ENCODE assay signal across 13 cellular contexts in genomic region chr19:55149078-55150003, GRCh38. TPM values are rescaled to one million over a fixed set of nuclear protein-coding genes. Genes with fewer than 3 reads are reported as not detected.
DNase-seq lines count a peak whose midpoint lies in the region; ATAC-seq and TF ChIP-seq lines count a peak whose summit lies in the region.
"Had no signal": no experiment of that assay in that cellular context is flagged by ENCODE, and none has a peak within 500 bp of the region (broad histone marks: within the 10 kb centered on the region; RNA-seq: fewer than 3 reads in every experiment).

TNNT1 (minus strand) TSS chr19:55149206; CDS start chr19:55147157, 2,049 bp downstream.

- in situ Hi-C loops in GM23248 (cut with MboI): loop anchor here (10.0 to 25.0 kb wide), 2 partner anchors 265 to 488 kb away; partner anchors contain the start of genes CCDC106, ZNF580 and ZNF581

- no peak for TF ChIP-seq POLR2A in gastroesophageal sphincter (IDR thresholded peaks at IDR 0.05)

- H3F3A ChIP-seq in GM23248 (ENCODE audit: insufficient read depth): no peaks in the 10 kb centered on the region
- peaks cover 10% of the 10 kb centered on the region; the same call in 1 of the 2 replicates for H3F3A ChIP-seq in PC-9 (ENCODE audit: insufficient read depth, low read depth)

- no peaks in the 10 kb centered on the region for H3K36me3 ChIP-seq in GM23248 (ENCODE audit: low read depth)
- H3K36me3 ChIP-seq in PC-9 (ENCODE audit: low read depth): no peaks in the 10 kb centered on the region
- no peaks in the 10 kb centered on the region for H3K36me3 ChIP-seq in psoas muscle (ENCODE audit: insufficient read depth in 1 of 2, low read depth in 1 of 2)
- H3K36me3 ChIP-seq in gastroesophageal sphincter: no peaks in the 10 kb centered on the region

- TF ChIP-seq CTCF in PC-9 (conservative IDR thresholded peaks at IDR 0.05) (no peak), psoas muscle (IDR thresholded peaks at IDR 0.05) (no peak), gastroesophageal sphincter (IDR thresholded peaks at IDR 0.05) (no peak)

- H3K9ac ChIP-seq in GM23248: no peak within 1 kb of the TSS
- H3K9ac ChIP-seq: KMS-11 had no signal

- H3K4me1 ChIP-seq in GM23248 (ENCODE audit: insufficient read depth) (no peaks in the 10 kb centered on the region), PC-9 (replicated peaks; ENCODE audit: insufficient read depth) (peaks cover 20% of the 10 kb centered on the region; the same call in 1 of the 2 replicates), psoas muscle (no peaks in the 10 kb centered on the region), gastroesophageal sphincter (peaks cover 0 to 16% (median 5%) of the 10 kb centered on the region in 3 donors)

- no peak within 1 kb of the TSS for H3K4me2 ChIP-seq in GM23248 (ENCODE audit: unreplicated experiment)
- peak within 1 kb of the TSS; percentile 17 for H3K4me2 ChIP-seq in PC-9
- H3K4me2 ChIP-seq: KMS-11 had no signal

- peaks cover 21% of the 10 kb centered on the region for H3K27me3 ChIP-seq in GM23248 (replicated peaks; ENCODE audit: insufficient read depth)
- H3K27me3 ChIP-seq in PC-9 (ENCODE audit: insufficient read depth, low read depth): peaks cover 4% of the 10 kb centered on the region; the same call in 1 of the 2 replicates
- peaks cover 0 to 27% (median 9%) of the 10 kb centered on the region in 3 donors for H3K27me3 ChIP-seq in psoas muscle (ENCODE audit: insufficient read depth in 3 of 3, low read length in 2 of 3)
- H3K27me3 ChIP-seq in gastroesophageal sphincter: peaks cover 100% of the 10 kb centered on the region

- POLR2A ChIA-PET in PC-9 (lab: Charles Lee; ENCODE audit: unreplicated experiment): interaction anchor here (0.5 to 0.7 kb wide), 5 partner anchors 18 to 1013 kb away, joined by 4 to 21 read pairs (median 5); partner anchors contain the start of genes TMC4 and ZNF784

- intact Hi-C loops in PC-9 (cut with micrococcal nuclease; ENCODE audit: unreplicated experiment) (loop anchor here (1.0 to 10.0 kb wide), 2 partner anchors 131 to 325 kb away; partner anchors contain the start of genes HSPBP1 and ZNF628), cardiac septum (cut with DNase I) (no loop called here), psoas muscle (cut with DNase I) (loop anchor here in 1 of 2 donors (10.0 kb wide), 1 partner anchor 355 kb away; no protein-coding TSS in a partner anchor)

- no peaks in the 10 kb centered on the region for H3K9me2 ChIP-seq in GM23248 (ENCODE audit: insufficient read depth)
- no peaks in the 10 kb centered on the region for H3K9me2 ChIP-seq in PC-9 (ENCODE audit: insufficient read depth)

- TF ChIP-seq EP300 in gastroesophageal sphincter (IDR thresholded peaks at IDR 0.05): no peak

- H4K20me1 ChIP-seq in GM23248 (ENCODE audit: insufficient read depth): no peaks in the 10 kb centered on the region
- no peaks in the 10 kb centered on the region for H4K20me1 ChIP-seq in PC-9 (ENCODE audit: insufficient read depth)

- CTCF ChIA-PET in PC-9 (lab: Charles Lee): interaction anchor here (0.9 kb wide), 1 partner anchor 9 kb away, joined by 3 read pairs; no protein-coding TSS in a partner anchor

- peak; percentile 63 to 68 (median 65) for ATAC-seq in psoas muscle
- ATAC-seq in GM18909 (IDR thresholded peaks at IDR 0.05; ENCODE audit: poor library complexity, unreplicated experiment): no peak
- no peak for ATAC-seq in gastroesophageal sphincter

- H3K4me3 ChIP-seq in GM23248: no peak within 1 kb of the TSS
- H3K4me3 ChIP-seq in PC-9: no peak within 1 kb of the TSS
- H3K4me3 ChIP-seq in psoas muscle: peak within 1 kb of the TSS; percentile 64
- H3K4me3 ChIP-seq in gastroesophageal sphincter: no peak within 1 kb of the TSS

- no peak within 1 kb of the TSS for H3K27ac ChIP-seq in GM23248
- no peak within 1 kb of the TSS for H3K27ac ChIP-seq in PC-9
- peak within 1 kb of the TSS; percentile 82 for H3K27ac ChIP-seq in psoas muscle
- no peak within 1 kb of the TSS for H3K27ac ChIP-seq in gastroesophageal sphincter
- H3K27ac ChIP-seq: KMS-11 had no signal

- H2AFZ ChIP-seq in GM23248: no peak within 1 kb of the TSS
- H2AFZ ChIP-seq in PC-9: no peak within 1 kb of the TSS

- no peaks in the 10 kb centered on the region for H3K79me2 ChIP-seq in GM23248 (ENCODE audit: insufficient read depth)
- no peaks in the 10 kb centered on the region for H3K79me2 ChIP-seq in PC-9 (ENCODE audit: low read depth)

- no TSS peak for BruUV-seq in PC-9 (replicated peaks; lab: Mats Ljungman, UMichigan)

- DNase-seq in GM23248 (peak; percentile 16), PC-9 (peak in 1 of 2 experiments; percentile 47), cardiac septum (ENCODE audit: low spot score) (no peak), psoas muscle (peak; percentile 66 to 85), NCI-H1436 treated with DMSO at 0.1 percent for 48 hours (lab: John Stamatoyannopoulos, UW) (no peak), NCI-H524 treated with DMSO at 0.1 percent for 48 hours (lab: John Stamatoyannopoulos, UW) (no peak)
- DNase-seq: activated CD4-positive, alpha-beta T cell treated with anti-CD3 and anti-CD28 coated beads, Interleukin-2, amount 50 U/mL, for 1 hour; activated gamma-delta T cell treated with Interleukin-2 at 50 U/mL for 16 hours; effector CD4-positive, alpha-beta T cell had no signal

- 1 to 5% methylated on average over 12 to 16 of the region's 18 CpGs for WGBS in GM23248 (ENCODE audit: low coverage in 1 of 2, low lambda C conversion rate in 2 of 2, missing lambda C conversion rate in 2 of 2), 2 experiments
- WGBS in psoas muscle, 3 donors: 5 to 8% (median 6%) methylated on average over 17 to 18 of the region's 18 CpGs
- WGBS in gastroesophageal sphincter (ENCODE audit: low coverage in 1 of 2), 2 donors: 31% methylated on average over 4 of the region's 18 CpGs; no CpG with 5 or more reads in 1 of the 2 donors

- no peaks in the 10 kb centered on the region for H3K9me3 ChIP-seq in GM23248 (ENCODE audit: low read depth)
- no peaks in the 10 kb centered on the region for H3K9me3 ChIP-seq in PC-9 (ENCODE audit: insufficient read depth, low read depth)
- no peaks in the 10 kb centered on the region for H3K9me3 ChIP-seq in psoas muscle
- H3K9me3 ChIP-seq in gastroesophageal sphincter: no peaks in the 10 kb centered on the region

RNA-seq across cellular contexts. Expression of gene TNNT1, which starts in this region (rescaled TPM):
- 0.76 TPM in 1 of 2 replicates, not detected in the other for total RNA-seq in GM23248 (2014; rRNA removed; shearing (Covaris generic))
- polyA plus RNA-seq in GM23248 (2016; fragmentation: Nextera tagmentation; extraction: Ambion mirVana) (1.3 and 1.8 TPM in 2 replicates), psoas muscle (over 10,000 TPM in 2 of 3 donors, 1,000 to 10,000 TPM in 1; 4,522 to 12,694 (median 10,175) TPM)
- total RNA-seq in PC-9 (2021) (228 and 266 TPM in 2 replicates), cardiac septum (187 TPM), psoas muscle (1,000 to 10,000 TPM; 7,142 to 9,723 (median 8,305) TPM), gastroesophageal sphincter (1 to 10 TPM in 1 of 4 donors, not detected in 3; 4.4 TPM)
- total RNA-seq: neural crest cell had no signal

Comparison
In these comparisons a context has a peak if more than half of its experiments do, and no peak if none do; other contexts are left out.
1. RNA of gene TNNT1 (total RNA-seq): 7,142 to 9,723 TPM in psoas muscle, 228 to 266 TPM in PC-9 and 187 TPM in cardiac septum (single experiment); 0.76 TPM in GM23248 and 4.4 TPM in gastroesophageal sphincter; every median in the first group is over 10 times any median in the second.
2. RNA of gene TNNT1 (total RNA-seq): 7,142 to 9,723 TPM in psoas muscle; 228 to 266 TPM in PC-9 and 187 TPM in cardiac septum (single experiment); every median in the first group is over 10 times any median in the second.
3. RNA of gene TNNT1 (polyA plus RNA-seq): 4,522 to 12,694 TPM in psoas muscle; 1.3 to 1.8 TPM in GM23248; every median in the first group is over 1,000 times any median in the second.
4. DNase-seq: peak in GM23248 (single experiment) and psoas muscle (2 of 2); none in cardiac septum (single experiment), NCI-H1436 treated with DMSO at 0.1 percent for 48 hours (single experiment) and NCI-H524 treated with DMSO at 0.1 percent for 48 hours (single experiment).
5. ATAC-seq: peak in psoas muscle (4 of 4); none in GM18909 (single experiment) and gastroesophageal sphincter (single experiment).